ENCODE assay signal across 20 cellular contexts in the genomic region with DNA sequence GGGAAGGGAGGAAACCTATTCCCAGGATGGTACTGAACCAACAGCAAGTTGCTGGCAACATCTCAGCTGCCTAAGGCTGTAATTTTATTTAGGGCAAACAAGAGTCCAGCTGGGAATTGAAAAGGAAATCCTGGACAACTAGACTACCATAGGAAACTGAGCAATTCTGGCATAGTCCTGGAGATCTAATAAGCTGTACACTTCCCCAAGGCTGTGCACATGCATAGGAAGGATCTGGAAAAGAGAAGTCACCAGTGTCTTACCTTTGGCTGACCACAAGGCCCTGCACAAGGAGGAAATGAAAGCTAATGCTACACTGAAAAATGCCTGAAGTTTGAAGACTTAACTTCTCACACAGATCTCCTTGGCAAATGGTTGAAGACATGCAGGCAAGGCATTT.
A peak's percentile ranks its signal among the peaks of the same experiment; 100 is the strongest.
DNase-seq lines count a peak whose midpoint lies in the region; ATAC-seq, FAIRE-seq and TF ChIP-seq lines count a peak whose summit lies in the region.
"Had no signal": no experiment of that assay in that cellular context is flagged by ENCODE, and none has a peak within 500 bp of the region (broad histone marks: within the 10 kb centered on the region; RNA-seq: fewer than 3 reads in every experiment).

No MANE protein-coding gene starts in this region.

- no peak for FAIRE-seq in GM19239 (lab: Jason Lieb, UNC)
- FAIRE-seq: TTC549 had no signal

- TF ChIP-seq POLR2A in right lobe of liver (IDR thresholded peaks at IDR 0.05): no peak

- H3K4me1 ChIP-seq in BLaER1 treated with 17β-estradiol and CSF1 and Interleukin-3, amounts not matched to agents 10 nM and 100 nM: peaks cover 5 to 40% (median 8%) of the 10 kb centered on the region in 10 experiments; a peak in 16 of 20 replicates
- H3K4me1 ChIP-seq in right lobe of liver: no peaks in the 10 kb centered on the region
- H3K4me1 ChIP-seq: Peyer's patch had no signal

- intact Hi-C loops in right lobe of liver (cut with DNase I): no loop called here

- peaks cover 0 to 7% (median 6%) of the 10 kb centered on the region in 11 experiments; a peak in 8 of 22 replicates for H3K9me3 ChIP-seq in BLaER1 treated with 17β-estradiol and CSF1 and Interleukin-3, amounts not matched to agents 10 nM and 100 nM (replicated peaks in 1 of 11)
- H3K9me3 ChIP-seq in right lobe of liver: no peaks in the 10 kb centered on the region
- H3K9me3 ChIP-seq: Peyer's patch had no signal

- H3K9ac ChIP-seq in BLaER1 treated with 17β-estradiol and CSF1 and Interleukin-3, amounts not matched to agents 10 nM and 100 nM: no peak overlapping the region

- H3K4me3 ChIP-seq in BLaER1 treated with 17β-estradiol and CSF1 and Interleukin-3, amounts not matched to agents 10 nM and 100 nM: no peak overlapping the region
- H3K4me3 ChIP-seq in right lobe of liver: no peak overlapping the region
- H3K4me3 ChIP-seq: Peyer's patch had no signal

- no peak overlapping the region for H3K27ac ChIP-seq in BLaER1 treated with 17β-estradiol and CSF1 and Interleukin-3, amounts not matched to agents 10 nM and 100 nM
- H3K27ac ChIP-seq in VCaP (peak overlapping the region; percentile 77; the same call in 1 of the 2 replicates), right lobe of liver (no peak overlapping the region)
- H3K27ac ChIP-seq: HL-60, Peyer's patch had no signal

- peak overlapping the region in 7 of 11 experiments; percentile 13 to 79 (median 36); a peak in 12 of 22 replicates for H3K4me2 ChIP-seq in BLaER1 treated with 17β-estradiol and CSF1 and Interleukin-3, amounts not matched to agents 10 nM and 100 nM

- H3K36me3 ChIP-seq in BLaER1 treated with 17β-estradiol and CSF1 and Interleukin-3, amounts not matched to agents 10 nM and 100 nM: no peaks in the 10 kb centered on the region
- H3K36me3 ChIP-seq in right lobe of liver: no peaks in the 10 kb centered on the region
- H3K36me3 ChIP-seq: Peyer's patch had no signal

- DNase-seq in M059J (ENCODE audit: low read depth) (peak; percentile 17), right lobe of liver (no peak), GM19239 (ENCODE audit: insufficient read length, low spot score) (no peak), NCI-H1048 (lab: John Stamatoyannopoulos, UW) (no peak)
- DNase-seq: activated CD4-positive, alpha-beta T cell treated with anti-CD3 and anti-CD28 coated beads, Interleukin-2, amount 10 ng/mL, durations not matched to agents 24 days and 14 days; activated CD8-positive, alpha-beta memory T cell treated with anti-CD3 and anti-CD28 coated beads, Interleukin-2, amount 50 U/mL, for 48 hours; DND-41; H9; NCI-H1436; NCI-H2171 treated with DMSO at 0.1 percent for 48 hours; NCI-H69; Peyer's patch; stimulated activated naive CD4-positive, alpha-beta T cell; trophoblast cell had no signal

- no peak for TF ChIP-seq CTCF in VCaP (conservative IDR thresholded peaks at IDR 0.05)
- TF ChIP-seq CTCF in right lobe of liver (IDR thresholded peaks at IDR 0.05): no peak

- ATAC-seq in right lobe of liver (peak; percentile 46 to 78 (median 68)), GM19467 (IDR thresholded peaks at IDR 0.05; ENCODE audit: unreplicated experiment) (no peak), HG02885 (IDR thresholded peaks at IDR 0.05; ENCODE audit: poor library complexity, unreplicated experiment) (no peak)

- no peaks in the 10 kb centered on the region for H4K20me1 ChIP-seq in BLaER1 treated with 17β-estradiol and CSF1 and Interleukin-3, amounts not matched to agents 10 nM and 100 nM

- no peaks in the 10 kb centered on the region for H3K27me3 ChIP-seq in BLaER1 treated with 17β-estradiol and CSF1 and Interleukin-3, amounts not matched to agents 10 nM and 100 nM
- H3K27me3 ChIP-seq in right lobe of liver: no peaks in the 10 kb centered on the region
- H3K27me3 ChIP-seq: Peyer's patch had no signal

Comparison
In these comparisons a context has a peak if more than half of its experiments do, and no peak if none do; other contexts are left out.
1. ATAC-seq: peak in right lobe of liver (4 of 4); none in GM19467 (single experiment) and HG02885 (single experiment).